Comparison of ENCODE assay signal across 13 cellular contexts in genomic region chr1:183048087-183049085, GRCh38. TPM values are rescaled to one million over a fixed set of nuclear protein-coding genes. Genes with fewer than 3 reads are reported as not detected.
DNase-seq lines count a peak whose midpoint lies in the region; ATAC-seq and TF ChIP-seq lines count a peak whose summit lies in the region.
"Had no signal": no experiment of that assay in that cellular context is flagged by ENCODE, and none has a peak within 500 bp of the region (broad histone marks: within the 10 kb centered on the region; RNA-seq: fewer than 3 reads in every experiment).

No MANE protein-coding gene starts in this region.

- TF ChIP-seq CTCF in GM12864 (IDR thresholded peaks at IDR 0.05; ENCODE audit: low read depth, low read length, missing control alignments), result no peak

- DNase-seq in GM12864 (ENCODE audit: low read depth), result peak; percentile 80
- peak; percentile 96 for DNase-seq in NAMALWA (ENCODE audit: low spot score)
- no peak for DNase-seq in iPS-NIHi7 (ENCODE audit: extremely low spot score)
- DNase-seq in NCI-H2081 (lab: John Stamatoyannopoulos, UW), result no peak
- no peak for DNase-seq in Right ventricle myocardium inferior (ENCODE audit: missing footprints)
- DNase-seq in dedifferentiated amniotic fluid mesenchymal stem cell (ENCODE audit: extremely low spot score), result no peak
- DNase-seq: activated naive CD4-positive, alpha-beta T cell treated with anti-CD3 and anti-CD28 coated beads for 36 hours; C1 segment of cervical spinal cord; effector CD8-positive, alpha-beta T cell; H7; NCI-H1694 had no signal

- no peak overlapping the region for H3K4me3 ChIP-seq in GM12864 (ENCODE audit: low read depth, low read length)

- intact Hi-C loops in Right ventricle myocardium inferior (cut with DNase I), result no loop called here

- ATAC-seq in GM19452 (IDR thresholded peaks at IDR 0.05; ENCODE audit: unreplicated experiment) (peak; percentile 98), HG02970 (IDR thresholded peaks at IDR 0.05; ENCODE audit: low FRiP score, unreplicated experiment) (peak; percentile 87), Right ventricle myocardium inferior (no peak)

RNA-seq across cellular contexts. Expression of gene LAMC1, which starts 25.2 kb away (rescaled TPM):
- total RNA-seq in Right ventricle myocardium inferior, result 100 TPM

Comparison
In these comparisons a context has a peak if more than half of its experiments do, and no peak if none do; other contexts are left out.
1. DNase-seq: peak in GM12864 (single experiment) and NAMALWA (single experiment); none in iPS-NIHi7 (single experiment), NCI-H2081 (0 of 2), Right ventricle myocardium inferior (single experiment) and dedifferentiated amniotic fluid mesenchymal stem cell (single experiment).